24 cellular contexts compared by ENCODE assay signal in the genomic region with DNA sequence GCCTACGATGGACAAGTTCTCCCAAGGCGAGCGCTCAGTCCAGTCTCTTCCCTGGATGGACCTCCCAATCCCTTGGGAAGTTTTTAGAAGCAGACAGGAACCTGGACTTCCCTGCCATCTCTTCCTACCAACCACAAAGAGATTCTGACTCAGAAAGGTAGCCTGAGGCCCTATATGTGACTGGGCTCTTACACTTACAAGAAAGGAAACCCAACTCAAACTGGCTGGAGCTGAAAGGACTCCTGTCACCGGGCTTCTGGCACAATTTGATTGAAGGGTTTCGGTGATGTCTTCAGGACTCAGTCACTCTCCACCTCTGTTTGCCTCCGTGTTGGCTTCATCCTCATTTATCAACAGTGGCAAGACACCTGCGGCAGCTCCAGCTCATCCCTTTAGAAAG. TPM values are rescaled to one million over a fixed set of nuclear protein-coding genes. Genes with fewer than 3 reads are reported as not detected.
DNase-seq lines count a peak whose midpoint lies in the region; ATAC-seq and TF ChIP-seq lines count a peak whose summit lies in the region.
"Had no signal": no experiment of that assay in that cellular context is flagged by ENCODE, and none has a peak within 500 bp of the region (broad histone marks: within the 10 kb centered on the region; RNA-seq: fewer than 3 reads in every experiment).

No MANE protein-coding gene starts in this region.

- peak overlapping the region; percentile 8 for H3K4me2 ChIP-seq in PC-9

- POLR2A ChIA-PET in AG04450 (lab: Yijun Ruan, JAX) (no interaction called here), PC-9 (lab: Charles Lee; ENCODE audit: unreplicated experiment) (no interaction called here)

- H3K9me2 ChIP-seq in PC-9 (ENCODE audit: insufficient read depth), result no peaks in the 10 kb centered on the region

- no peak overlapping the region for H3K27ac Mint-ChIP-seq in HFFc6
- H3K27ac Mint-ChIP-seq: CD8-positive, alpha-beta memory T cell; T-cell had no signal

- H3K9me3 ChIP-seq in AG04450 (ENCODE audit: control insufficient read depth, insufficient read depth, low read length), result peaks cover 12% of the 10 kb centered on the region; the same call in 1 of the 2 replicates
- no peaks in the 10 kb centered on the region for H3K9me3 ChIP-seq in PC-9 (ENCODE audit: insufficient read depth, low read depth)
- H3K9me3 ChIP-seq: HAP-1, MG63 had no signal

- ATAC-seq in foreskin keratinocyte, result peak; percentile 52
- no peak for ATAC-seq in HG03571 (IDR thresholded peaks at IDR 0.05; ENCODE audit: unreplicated experiment)
- ATAC-seq in HG03135 (IDR thresholded peaks at IDR 0.05; ENCODE audit: unreplicated experiment), result no peak
- ATAC-seq: GM12878, SK-N-SH treated with all-trans-retinoic acid at 6 μM for 48 hours, T-cell had no signal

- H3K4me1 ChIP-seq in PC-9 (replicated peaks; ENCODE audit: insufficient read depth), result peaks cover 18% of the 10 kb centered on the region; the same call in 1 of the 2 replicates
- H3K4me1 ChIP-seq in foreskin keratinocyte, result no peaks in the 10 kb centered on the region

- H3K79me2 ChIP-seq in PC-9 (ENCODE audit: low read depth), result 0 out of 2 replicates have a peak, but pooled peaks cover under 1% of the 10 kb centered on the region

- H3F3A ChIP-seq in PC-9 (ENCODE audit: insufficient read depth, low read depth), result peaks cover 8% of the 10 kb centered on the region; the same call in 1 of the 2 replicates

- H3K27ac ChIP-seq in AG04450 (ENCODE audit: low read depth, low read length) (peak overlapping the region; percentile 31), PC-9 (no peak overlapping the region), foreskin keratinocyte (no peak overlapping the region)
- H3K27ac ChIP-seq: C4-2B had no signal

- BruUV-seq in PC-9 (replicated peaks; lab: Mats Ljungman, UMichigan), result no TSS peak

- H3K4me1 Mint-ChIP-seq in HFFc6 (ENCODE audit: low read depth), result peaks cover 30% of the 10 kb centered on the region

- peaks cover 24% of the 10 kb centered on the region for H3K9me3 Mint-ChIP-seq in HFFc6

- H3K27me3 ChIP-seq in AG04450 (ENCODE audit: control insufficient read depth, insufficient read depth, low read length), result peaks cover 18% of the 10 kb centered on the region
- H3K27me3 ChIP-seq in PC-9 (ENCODE audit: insufficient read depth, low read depth), result no peaks in the 10 kb centered on the region
- no peaks in the 10 kb centered on the region for H3K27me3 ChIP-seq in foreskin keratinocyte
- H3K27me3 ChIP-seq: MG63 had no signal

- no peaks in the 10 kb centered on the region for H3K36me3 ChIP-seq in PC-9 (ENCODE audit: low read depth)
- H3K36me3 ChIP-seq: HAP-1, MG63 had no signal

- no peak for DNase-seq in AG04450 (ENCODE audit: low read depth, low spot score)
- peak; percentile 39 for DNase-seq in HFFc6
- DNase-seq in PC-9, result no peak
- peak; percentile 42 to 68 for DNase-seq in foreskin keratinocyte
- no peak for DNase-seq in NCI-H146 (lab: John Stamatoyannopoulos, UW)
- no peak for DNase-seq in NCI-H69 (lab: John Stamatoyannopoulos, UW)
- DNase-seq: Calu3; CD8-positive, alpha-beta memory T cell; Karpas-422; MG63; NCI-H1048; NCI-H1417 treated with DMSO at 0.1 percent for 48 hours; NCI-H187 treated with DMSO at 0.1 percent for 48 hours; NCI-H2107; NCI-H510A; NCI-H774; SIG-M5; T-cell had no signal

- peaks cover 22% of the 10 kb centered on the region for H3K27me3 Mint-ChIP-seq in HFFc6 (ENCODE audit: insufficient read depth)

- no peak overlapping the region for H3K4me3 ChIP-seq in AG04450 (ENCODE audit: low read depth, low read length)
- no peak overlapping the region for H3K4me3 ChIP-seq in PC-9
- H3K4me3 ChIP-seq: GM12878, HAP-1, MG63 had no signal

- H3K4me3 Mint-ChIP-seq in HFFc6, result no peak overlapping the region
- H3K4me3 Mint-ChIP-seq: T-cell had no signal

- peaks cover 6% of the 10 kb centered on the region; the same call in 1 of the 2 replicates for H3K36me3 Mint-ChIP-seq in HFFc6 (ENCODE audit: low read depth)
- H3K36me3 Mint-ChIP-seq: CD8-positive, alpha-beta memory T cell; T-cell had no signal

- intact Hi-C loops in PC-9 (cut with micrococcal nuclease; ENCODE audit: unreplicated experiment), result no loop called here

- H2AFZ ChIP-seq in PC-9, result no peak overlapping the region

- no peak for TF ChIP-seq CTCF in AG04450 (IDR thresholded peaks at IDR 0.05; ENCODE audit: low read depth, low read length)
- no peak for TF ChIP-seq CTCF in HFFc6 (IDR thresholded peaks at IDR 0.05)
- TF ChIP-seq CTCF in PC-9 (conservative IDR thresholded peaks at IDR 0.05), result no peak
- no peak for TF ChIP-seq CTCF in foreskin keratinocyte (conservative IDR thresholded peaks at IDR 0.05)

- H4K20me1 ChIP-seq in PC-9 (ENCODE audit: insufficient read depth), result no peaks in the 10 kb centered on the region

- CTCF ChIA-PET in AG04450 (lab: Charles Lee), result interaction anchor here (4.1 kb wide), 1 partner anchor 10 kb away, joined by 79 read pairs; no protein-coding TSS in a partner anchor
- CTCF ChIA-PET in PC-9 (lab: Charles Lee), result no interaction called here

RNA-seq across cellular contexts. Expression of gene COL13A1, which starts 3.7 kb away (rescaled TPM):
- polyA plus RNA-seq in AG04450 (2011; rRNA removed), result 10.9 and 13.1 TPM in 2 replicates
- 4.8 and 5.6 TPM in 2 replicates for polyA minus RNA-seq in AG04450 (2011; rRNA and poly(A)+ RNA removed)
- 10 to 100 TPM; 33.5 to 46.6 (median 38.1) TPM for total RNA-seq in HFFc6 (2021; fragmentation: NEBNext Ultra II Directional; extraction: Animal tissue kit (Norgen Biotek cat#: 25700))
- total RNA-seq in PC-9 (2021), result 0.73 and 1.6 TPM in 2 replicates
- total RNA-seq in foreskin keratinocyte, result 2.0 and 2.7 TPM in 2 replicates
- 1.3 and 2.4 TPM in 2 replicates for polyA plus RNA-seq in foreskin keratinocyte
- total RNA-seq: CD8-positive, alpha-beta memory T cell; GM12878 had no signal
- polyA plus RNA-seq: CD8-positive, alpha-beta memory T cell had no signal

Comparison
In these comparisons a context has a peak if more than half of its experiments do, and no peak if none do; other contexts are left out.
1. DNase-seq: peak in HFFc6 (single experiment) and foreskin keratinocyte (2 of 2); none in AG04450 (single experiment), PC-9 (0 of 2), NCI-H146 (single experiment) and NCI-H69 (single experiment).